In genomic region chr19:1239796-1240737, GRCh38 we compare ENCODE assay signal across 8 cellular contexts. TPM values are rescaled to one million over a fixed set of nuclear protein-coding genes. Genes with fewer than 3 reads are reported as not detected.
DNase-seq lines count a peak whose midpoint lies in the region; TF ChIP-seq lines count a peak whose summit lies in the region.

No MANE protein-coding gene starts in this region.

- intact Hi-C loops in activated T-helper 2 cell treated with anti-CD3 and anti-CD28 coated beads, Interferon-gamma antibody, Interleukin-2, Interleukin-4, amounts not matched to agents 10 μg/mL and 5 μg/mL and 100 μg/mL, durations not matched to agents 14 hours and 24 hours and 36 hours (cut with micrococcal nuclease), result loop anchor here (2.0 to 10.0 kb wide), 6 partner anchors 48 to 313 kb away; partner anchors contain the start of genes ARID3A, DAZAP1, GAMT and POLR2E

- peak; percentile 74 to 89 for DNase-seq in NCI-H524 (lab: John Stamatoyannopoulos, UW)
- DNase-seq in NCI-H524 treated with DMSO at 0.1 percent for 48 hours (lab: John Stamatoyannopoulos, UW), result no peak
- peak; percentile 59 for DNase-seq in KG1 (lab: John Stamatoyannopoulos, UW)
- DNase-seq in RWPE1 (ENCODE audit: low spot score), result peak; percentile 87
- peak; percentile 88 for DNase-seq in activated T-helper 2 cell treated with anti-CD3 and anti-CD28 coated beads, Interferon-gamma antibody, Interleukin-2, Interleukin-4, amounts not matched to agents 10 μg/mL and 5 μg/mL and 100 μg/mL, durations not matched to agents 14 hours and 24 hours and 36 hours (ENCODE audit: low spot score)
- DNase-seq in fibroblast of pulmonary artery (ENCODE audit: low read depth), result peak; percentile 94
- peak; percentile 87 to 93 (median 92) for DNase-seq in stimulated activated naive CD4-positive, alpha-beta T cell (lab: John Stamatoyannopoulos, UW)

- peaks cover 22% of the 10 kb centered on the region for H3K4me1 Mint-ChIP-seq in activated T-helper 2 cell treated with anti-CD3 and anti-CD28 coated beads, Interferon-gamma antibody, Interleukin-2, Interleukin-4, amounts not matched to agents 10 μg/mL and 5 μg/mL and 100 μg/mL, durations not matched to agents 14 hours and 24 hours and 36 hours (ENCODE audit: low read depth)
- H3K4me1 Mint-ChIP-seq in nephron, result peaks cover 25% of the 10 kb centered on the region

- peak overlapping the region; percentile 100 for H3K27ac ChIP-seq in RWPE1

- peaks cover 13% of the 10 kb centered on the region for H3K27me3 Mint-ChIP-seq in activated T-helper 2 cell treated with anti-CD3 and anti-CD28 coated beads, Interferon-gamma antibody, Interleukin-2, Interleukin-4, amounts not matched to agents 10 μg/mL and 5 μg/mL and 100 μg/mL, durations not matched to agents 14 hours and 24 hours and 36 hours (ENCODE audit: low read depth)
- no peaks in the 10 kb centered on the region for H3K27me3 Mint-ChIP-seq in nephron (ENCODE audit: low read depth)

- peak overlapping the region; percentile 36 for H3K4me3 ChIP-seq in fibroblast of pulmonary artery (replicated peaks; ENCODE audit: low read depth, low read length)

- CTCF ChIA-PET in RWPE1 (lab: Yijun Ruan, JAX), result interaction anchor here (0.6 to 1.6 kb wide), 6 partner anchors 8 to 127 kb away, joined by 3 to 5 read pairs (median 4); no protein-coding TSS in a partner anchor

- H3K27ac Mint-ChIP-seq in activated T-helper 2 cell treated with anti-CD3 and anti-CD28 coated beads, Interferon-gamma antibody, Interleukin-2, Interleukin-4, amounts not matched to agents 10 μg/mL and 5 μg/mL and 100 μg/mL, durations not matched to agents 14 hours and 24 hours and 36 hours, result no peak overlapping the region
- no peak overlapping the region for H3K27ac Mint-ChIP-seq in nephron

- H3K9me3 Mint-ChIP-seq in activated T-helper 2 cell treated with anti-CD3 and anti-CD28 coated beads, Interferon-gamma antibody, Interleukin-2, Interleukin-4, amounts not matched to agents 10 μg/mL and 5 μg/mL and 100 μg/mL, durations not matched to agents 14 hours and 24 hours and 36 hours, result no peaks in the 10 kb centered on the region
- H3K9me3 Mint-ChIP-seq in nephron, result no peaks in the 10 kb centered on the region

- POLR2A ChIA-PET in RWPE1 (lab: Yijun Ruan, JAX; ENCODE audit: low non-redundant PET), result interaction anchor here (0.6 kb wide), 1 partner anchor 53 kb away, joined by 3 read pairs; no protein-coding TSS in a partner anchor

- peaks cover 3% of the 10 kb centered on the region for H3K36me3 Mint-ChIP-seq in activated T-helper 2 cell treated with anti-CD3 and anti-CD28 coated beads, Interferon-gamma antibody, Interleukin-2, Interleukin-4, amounts not matched to agents 10 μg/mL and 5 μg/mL and 100 μg/mL, durations not matched to agents 14 hours and 24 hours and 36 hours (ENCODE audit: low read depth)
- no peaks in the 10 kb centered on the region for H3K36me3 Mint-ChIP-seq in nephron (ENCODE audit: low read depth)

- TF ChIP-seq CTCF in RWPE1 (conservative IDR thresholded peaks at IDR 0.05; ENCODE audit: low read depth) (peak; percentile 91), fibroblast of pulmonary artery (IDR thresholded peaks at IDR 0.05; ENCODE audit: low read length, missing control alignments) (peak; percentile 38), nephron (IDR thresholded peaks at IDR 0.05; ENCODE audit: unreplicated experiment in 3 of 3) (peak; percentile 92 to 98 (median 94))

- H3K4me3 Mint-ChIP-seq in activated T-helper 2 cell treated with anti-CD3 and anti-CD28 coated beads, Interferon-gamma antibody, Interleukin-2, Interleukin-4, amounts not matched to agents 10 μg/mL and 5 μg/mL and 100 μg/mL, durations not matched to agents 14 hours and 24 hours and 36 hours (ENCODE audit: low read depth), result peak overlapping the region; percentile 49
- H3K4me3 Mint-ChIP-seq in nephron, result peak overlapping the region; percentile 82 to 89 (median 86)

RNA-seq across cellular contexts. Expression of gene ATP5F1D, which starts 1.5 kb away (rescaled TPM):
- total RNA-seq in activated T-helper 2 cell treated with anti-CD3 and anti-CD28 coated beads, Interferon-gamma antibody, Interleukin-2, Interleukin-4, amounts not matched to agents 10 μg/mL and 5 μg/mL and 100 μg/mL, durations not matched to agents 14 hours and 24 hours and 36 hours, result 233 and 240 TPM in 2 replicates

RNA-seq across cellular contexts. Expression of gene CBARP, which starts 2.3 kb away (rescaled TPM):
- 3.5 and 3.7 TPM in 2 replicates for total RNA-seq in activated T-helper 2 cell treated with anti-CD3 and anti-CD28 coated beads, Interferon-gamma antibody, Interleukin-2, Interleukin-4, amounts not matched to agents 10 μg/mL and 5 μg/mL and 100 μg/mL, durations not matched to agents 14 hours and 24 hours and 36 hours

RNA-seq across cellular contexts. Expression of gene MIDN, which starts 8.3 kb away (rescaled TPM):
- 84.7 and 85.4 TPM in 2 replicates for total RNA-seq in activated T-helper 2 cell treated with anti-CD3 and anti-CD28 coated beads, Interferon-gamma antibody, Interleukin-2, Interleukin-4, amounts not matched to agents 10 μg/mL and 5 μg/mL and 100 μg/mL, durations not matched to agents 14 hours and 24 hours and 36 hours

RNA-seq across cellular contexts. Expression of gene CIRBP, which starts 29.1 kb away (rescaled TPM):
- 214 and 226 TPM in 2 replicates for total RNA-seq in activated T-helper 2 cell treated with anti-CD3 and anti-CD28 coated beads, Interferon-gamma antibody, Interleukin-2, Interleukin-4, amounts not matched to agents 10 μg/mL and 5 μg/mL and 100 μg/mL, durations not matched to agents 14 hours and 24 hours and 36 hours

RNA-seq across cellular contexts. Expression of gene STK11, which starts 34.5 kb away (rescaled TPM):
- total RNA-seq in activated T-helper 2 cell treated with anti-CD3 and anti-CD28 coated beads, Interferon-gamma antibody, Interleukin-2, Interleukin-4, amounts not matched to agents 10 μg/mL and 5 μg/mL and 100 μg/mL, durations not matched to agents 14 hours and 24 hours and 36 hours, result 65.7 and 71.1 TPM in 2 replicates

Comparison
In these comparisons a context has a peak if more than half of its experiments do, and no peak if none do; other contexts are left out.
1. CTCF ChIP-seq: peak in every context shown above with its lines; median percentile 94 in nephron; 91 in RWPE1; 38 in fibroblast of pulmonary artery.